Comparison of ENCODE assay signal across 23 cellular contexts in the genomic region with DNA sequence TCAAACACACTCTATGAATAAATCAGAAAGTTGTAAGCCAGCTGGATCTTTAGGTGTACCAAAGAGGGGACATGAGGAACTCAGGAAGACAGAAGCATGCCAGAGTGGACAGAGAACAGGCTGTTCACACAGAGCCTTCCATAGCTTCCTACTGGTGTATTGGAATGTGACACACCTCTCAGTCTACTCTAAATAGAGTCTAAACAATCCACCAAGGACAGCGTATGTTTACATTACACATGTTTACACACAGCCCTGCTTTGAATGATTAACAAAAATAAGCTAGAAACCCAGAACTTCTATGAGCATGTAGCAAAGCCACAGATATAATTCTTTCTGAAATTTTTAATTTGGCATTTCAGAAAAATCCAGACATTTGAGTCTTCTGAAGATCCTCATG.
DNase-seq lines count a peak whose midpoint lies in the region; ATAC-seq, FAIRE-seq and TF ChIP-seq lines count a peak whose summit lies in the region.
"Had no signal": no experiment of that assay in that cellular context is flagged by ENCODE, and none has a peak within 500 bp of the region (broad histone marks: within the 10 kb centered on the region; RNA-seq: fewer than 3 reads in every experiment).

No MANE protein-coding gene starts in this region.

- H3K4me2 ChIP-seq in A549: peak overlapping the region; percentile 51
- H3K4me2 ChIP-seq: BLaER1, SK-N-SH had no signal

- WGBS in A549 (ENCODE audit: missing lambda C conversion rate): 5% methylated on average over 1 of the region's 1 CpG

- TF ChIP-seq RAD21 in A549 (conservative IDR thresholded peaks at IDR 0.05 in 1 of 2, IDR thresholded peaks at IDR 0.05 in 1 of 2): no peak

- peak overlapping the region in 1 of 2 experiments; percentile 42; a peak in 1 of 6 replicates for H3K27ac ChIP-seq in A549
- H3K27ac ChIP-seq: BLaER1 had no signal

- TF ChIP-seq EP300 in A549 (IDR thresholded peaks at IDR 0.05): no peak

- no peaks in the 10 kb centered on the region for H3K27me3 Mint-ChIP-seq in activated CD8-positive, alpha-beta T cell treated with anti-CD3 and anti-CD28 coated beads, Interleukin-2, amount 10 ng/mL, durations not matched to agents 7 days and 5 days (ENCODE audit: low read depth)

- ATAC-seq in A549 (peak; percentile 43 to 95; a peak in 3 of 6 replicates), left colon (peak; percentile 76), GM18868 (IDR thresholded peaks at IDR 0.05; ENCODE audit: unreplicated experiment) (no peak)
- ATAC-seq in activated CD8-positive, alpha-beta T cell treated with anti-CD3 and anti-CD28 coated beads, Interleukin-2, amount 10 ng/mL, durations not matched to agents 7 days and 5 days: no peak
- ATAC-seq: CD8-positive, alpha-beta T cell had no signal

- FAIRE-seq in A549 (lab: Jason Lieb, UNC): no peak
- FAIRE-seq: GM12892, GM18507 had no signal

- CTCF ChIA-PET in A549 (lab: Yijun Ruan, JAX): no interaction called here
- CTCF ChIA-PET in activated CD8-positive, alpha-beta T cell treated with anti-CD3 and anti-CD28 coated beads, Interleukin-2, amount 10 ng/mL, durations not matched to agents 7 days and 5 days (lab: Charles Lee): no interaction called here

- H3K4me1 ChIP-seq in A549: peaks cover 5% of the 10 kb centered on the region; the same call in 1 of the 3 replicates
- H3K4me1 ChIP-seq: BLaER1 had no signal

- peaks cover 22% of the 10 kb centered on the region for H3K9me3 Mint-ChIP-seq in activated CD8-positive, alpha-beta T cell treated with anti-CD3 and anti-CD28 coated beads, Interleukin-2, amount 10 ng/mL, durations not matched to agents 7 days and 5 days (ENCODE audit: insufficient read depth)
- H3K9me3 Mint-ChIP-seq: H9 had no signal

- no peaks in the 10 kb centered on the region for H3K4me1 Mint-ChIP-seq in activated CD8-positive, alpha-beta T cell treated with anti-CD3 and anti-CD28 coated beads, Interleukin-2, amount 10 ng/mL, durations not matched to agents 7 days and 5 days (ENCODE audit: low read depth)
- H3K4me1 Mint-ChIP-seq: H9 had no signal

- intact Hi-C loops in left colon (cut with DNase I, micrococcal nuclease): no loop called here

- no peak overlapping the region for H3K27ac Mint-ChIP-seq in activated CD8-positive, alpha-beta T cell treated with anti-CD3 and anti-CD28 coated beads, Interleukin-2, amount 10 ng/mL, durations not matched to agents 7 days and 5 days
- H3K27ac Mint-ChIP-seq: CD8-positive, alpha-beta T cell; H9 had no signal

- no peak for TF ChIP-seq POLR2A in A549 (IDR thresholded peaks at IDR 0.05; ENCODE audit: low read length)

- POLR2A ChIA-PET in A549 (lab: Yijun Ruan, JAX): no interaction called here
- POLR2A ChIA-PET in activated CD8-positive, alpha-beta T cell treated with anti-CD3 and anti-CD28 coated beads, Interleukin-2, amount 10 ng/mL, durations not matched to agents 7 days and 5 days (lab: Charles Lee): no interaction called here

- H3K9me3 ChIP-seq in A549: no peaks in the 10 kb centered on the region
- H3K9me3 ChIP-seq: BLaER1, SK-N-SH had no signal

- H3K4me3 Mint-ChIP-seq in activated CD8-positive, alpha-beta T cell treated with anti-CD3 and anti-CD28 coated beads, Interleukin-2, amount 10 ng/mL, durations not matched to agents 7 days and 5 days: no peak overlapping the region
- H3K4me3 Mint-ChIP-seq: CD8-positive, alpha-beta T cell; H9 had no signal

- DNase-seq in A549 (ENCODE audit: low read depth in 1 of 2, low spot score in 1 of 2): peak in 1 of 2 experiments; percentile 61
- peak; percentile 24 for DNase-seq in HuH-7 (ENCODE audit: low spot score)
- no peak for DNase-seq in left colon
- peak; percentile 39 for DNase-seq in mucosa of gallbladder (ENCODE audit: low spot score)
- no peak for DNase-seq in activated CD8-positive, alpha-beta T cell treated with anti-CD3 and anti-CD28 coated beads, Interleukin-2, amount 10 ng/mL, durations not matched to agents 7 days and 5 days
- no peak for DNase-seq in activated CD4-positive, alpha-beta T cell treated with anti-CD3 and anti-CD28 coated beads, Interleukin-2, amount 50 U/mL, for 1 hour
- no peak for DNase-seq in NCI-H2227 (lab: John Stamatoyannopoulos, UW; ENCODE audit: unreplicated experiment)
- DNase-seq: CD8-positive, alpha-beta T cell; DMS79; H9; Kasumi-1; NCI-H1092 treated with DMSO at 0.1 percent for 48 hours; NCI-H146; NCI-H2029 treated with DMSO at 0.1 percent for 48 hours; NCI-H2171; NCI-H446 treated with DMSO at 0.1 percent for 48 hours; NCI-H748 treated with DMSO at 0.1 percent for 48 hours; SHP77 treated with DMSO at 0.1 percent for 48 hours; SK-N-SH had no signal

- H3K36me3 Mint-ChIP-seq in activated CD8-positive, alpha-beta T cell treated with anti-CD3 and anti-CD28 coated beads, Interleukin-2, amount 10 ng/mL, durations not matched to agents 7 days and 5 days (ENCODE audit: low read depth): no peaks in the 10 kb centered on the region
- H3K36me3 Mint-ChIP-seq: CD8-positive, alpha-beta T cell had no signal

- no peak for TF ChIP-seq CTCF in A549 (IDR thresholded peaks at IDR 0.05)

- H3K4me3 ChIP-seq in A549: no peak overlapping the region
- H3K4me3 ChIP-seq: BLaER1 had no signal

TF ChIP-seq in A549, 52 proteins besides CTCF, POLR2A, EP300 and RAD21:
- TF ChIP-seq HOXB13 (CRISPR knock-in tag; IDR thresholded peaks at IDR 0.05; ENCODE audit: low read depth) (no peak), ESRRA (IDR thresholded peaks at IDR 0.05; ENCODE audit: borderline replicate concordance, low read length) (no peak), KDM5A (IDR thresholded peaks at IDR 0.05) (no peak)
- TF ChIP-seq, protein P1, sequence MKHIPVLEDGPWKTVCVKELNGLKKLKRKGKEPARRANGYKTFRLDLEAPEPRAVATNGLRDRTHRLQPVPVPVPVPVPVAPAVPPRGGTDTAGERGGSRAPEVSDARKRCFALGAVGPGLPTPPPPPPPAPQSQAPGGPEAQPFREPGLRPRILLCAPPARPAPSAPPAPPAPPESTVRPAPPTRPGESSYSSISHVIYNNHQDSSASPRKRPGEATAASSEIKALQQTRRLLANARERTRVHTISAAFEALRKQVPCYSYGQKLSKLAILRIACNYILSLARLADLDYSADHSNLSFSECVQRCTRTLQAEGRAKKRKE (CRISPR knock-in tag; IDR thresholded peaks at IDR 0.05; ENCODE audit: low read depth): no peak
- TF ChIP-seq, protein P2, sequence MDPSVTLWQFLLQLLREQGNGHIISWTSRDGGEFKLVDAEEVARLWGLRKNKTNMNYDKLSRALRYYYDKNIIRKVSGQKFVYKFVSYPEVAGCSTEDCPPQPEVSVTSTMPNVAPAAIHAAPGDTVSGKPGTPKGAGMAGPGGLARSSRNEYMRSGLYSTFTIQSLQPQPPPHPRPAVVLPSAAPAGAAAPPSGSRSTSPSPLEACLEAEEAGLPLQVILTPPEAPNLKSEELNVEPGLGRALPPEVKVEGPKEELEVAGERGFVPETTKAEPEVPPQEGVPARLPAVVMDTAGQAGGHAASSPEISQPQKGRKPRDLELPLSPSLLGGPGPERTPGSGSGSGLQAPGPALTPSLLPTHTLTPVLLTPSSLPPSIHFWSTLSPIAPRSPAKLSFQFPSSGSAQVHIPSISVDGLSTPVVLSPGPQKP (IDR thresholded peaks at IDR 0.05; ENCODE audit: low read depth, low read length): no peak

Comparison
In these comparisons a context has a peak if more than half of its experiments do, and no peak if none do; other contexts are left out.
1. ATAC-seq: peak in A549 (2 of 2) and left colon (single experiment); none in activated CD8-positive, alpha-beta T cell treated with anti-CD3 and anti-CD28 coated beads, Interleukin-2, amount 10 ng/mL, durations not matched to agents 7 days and 5 days (single experiment) and GM18868 (single experiment).
2. DNase-seq: peak in HuH-7 (single experiment) and mucosa of gallbladder (single experiment); none in left colon (0 of 2), activated CD8-positive, alpha-beta T cell treated with anti-CD3 and anti-CD28 coated beads, Interleukin-2, amount 10 ng/mL, durations not matched to agents 7 days and 5 days (single experiment), activated CD4-positive, alpha-beta T cell treated with anti-CD3 and anti-CD28 coated beads, Interleukin-2, amount 50 U/mL, for 1 hour (single experiment) and NCI-H2227 (single experiment).